Comparison of ENCODE assay signal across 24 cellular contexts in genomic region chr15:60737217-60737616, GRCh38.
A peak's percentile ranks its signal among the peaks of the same experiment; 100 is the strongest.
DNase-seq lines count a peak whose midpoint lies in the region; FAIRE-seq and TF ChIP-seq lines count a peak whose summit lies in the region.
"Had no signal": no experiment of that assay in that cellular context is flagged by ENCODE, and none has a peak within 500 bp of the region (broad histone marks: within the 10 kb centered on the region; RNA-seq: fewer than 3 reads in every experiment).

No MANE protein-coding gene starts in this region.

- no peaks in the 10 kb centered on the region for H3K4me1 ChIP-seq in OCI-LY3 (ENCODE audit: low read length)
- H3K4me1 ChIP-seq in H1 (replicated peaks in 1 of 4; ENCODE audit: control insufficient read depth in 3 of 4, insufficient read depth in 4 of 4, low read length in 3 of 4), result no peaks in the 10 kb centered on the region
- H3K4me1 ChIP-seq in mesendoderm (ENCODE audit: control insufficient read depth, low read depth, low read length), result no peaks in the 10 kb centered on the region
- H3K4me1 ChIP-seq in tibial nerve, result no peaks in the 10 kb centered on the region
- H3K4me1 ChIP-seq: BLaER1 treated with 17β-estradiol and CSF1 and Interleukin-3, amounts not matched to agents 10 nM and 100 nM; esophagus squamous epithelium; heart left ventricle had no signal

- TF ChIP-seq EP300 in H1 (IDR thresholded peaks at IDR 0.05; ENCODE audit: borderline replicate concordance in 1 of 2, low read depth in 2 of 2, low read length in 2 of 2), result no peak
- TF ChIP-seq EP300 in tibial nerve (IDR thresholded peaks at IDR 0.05), result no peak

- CTCF ChIA-PET in H1 (lab: Charles Lee; ENCODE audit: partially characterized antibody) (interaction anchor here (0.5 to 1.7 kb wide), 10 partner anchors 11 to 883 kb away, joined by 3 to 6 read pairs (median 4); no protein-coding TSS in a partner anchor), RWPE1 (lab: Yijun Ruan, JAX) (interaction anchor here (0.6 kb wide), 1 partner anchor 65 kb away, joined by 5 read pairs; no protein-coding TSS in a partner anchor)

- H3K18ac ChIP-seq in H1 (ENCODE audit: extremely low read depth, low read length) (no peak overlapping the region), mesendoderm (ENCODE audit: low read length) (no peak overlapping the region)

- H2BK15ac ChIP-seq in H1 (ENCODE audit: low read length) (0 out of 2 replicates have a peak overlapping the region, but pooled peaks have one; percentile 40), mesendoderm (replicated peaks; ENCODE audit: low read depth) (no peak overlapping the region)

- no peak overlapping the region for H3K14ac ChIP-seq in H1 (ENCODE audit: insufficient read length)

- no peaks in the 10 kb centered on the region for H3K27me3 ChIP-seq in H7 (ENCODE audit: control insufficient read depth, insufficient read depth, low read length)
- peaks cover 7% of the 10 kb centered on the region; the same call in 1 of the 2 replicates for H3K27me3 ChIP-seq in OCI-LY3 (ENCODE audit: low read depth, low read length)
- H3K27me3 ChIP-seq in H1 (replicated peaks in 1 of 4; ENCODE audit: control insufficient read depth in 3 of 4, extremely low read depth in 1 of 4, insufficient read depth in 3 of 4, low read length in 3 of 4), result no peaks in the 10 kb centered on the region
- H3K27me3 ChIP-seq in mesendoderm (ENCODE audit: insufficient read depth, low read length, poor library complexity), result no peaks in the 10 kb centered on the region
- no peaks in the 10 kb centered on the region for H3K27me3 ChIP-seq in tibial nerve
- H3K27me3 ChIP-seq: BLaER1 treated with 17β-estradiol and CSF1 and Interleukin-3, amounts not matched to agents 10 nM and 100 nM; esophagus squamous epithelium; heart left ventricle had no signal

- POLR2A ChIA-PET in H1 (lab: Charles Lee; ENCODE audit: partially characterized antibody) (no interaction called here), RWPE1 (lab: Yijun Ruan, JAX; ENCODE audit: low non-redundant PET) (no interaction called here)

- H3K56ac ChIP-seq in H1 (replicated peaks; ENCODE audit: insufficient read length, low read depth, low read length) (no peak overlapping the region), mesendoderm (ENCODE audit: low read length) (no peak overlapping the region)

- H4K5ac ChIP-seq in H1 (ENCODE audit: insufficient read length, low read depth, low read length), result no peak overlapping the region
- no peak overlapping the region for H4K5ac ChIP-seq in mesendoderm (ENCODE audit: low read length)

- H3K36me3 ChIP-seq in H7 (replicated peaks; ENCODE audit: control insufficient read depth, insufficient read depth, low read length), result no peaks in the 10 kb centered on the region
- peaks cover 6% of the 10 kb centered on the region for H3K36me3 ChIP-seq in OCI-LY3 (replicated peaks; ENCODE audit: low read depth, low read length)
- H3K36me3 ChIP-seq in H1 (ENCODE audit: control insufficient read depth in 2 of 4, insufficient read depth in 4 of 4, low read length in 3 of 4), result no peaks in the 10 kb centered on the region; a peak in 1 of 8 replicates
- H3K36me3 ChIP-seq in mesendoderm (ENCODE audit: control insufficient read depth, insufficient read depth, low read length), result no peaks in the 10 kb centered on the region
- H3K36me3 ChIP-seq in tibial nerve, result peaks cover 0 to 9% (median 0%) of the 10 kb centered on the region in 3 donors
- H3K36me3 ChIP-seq: BLaER1 treated with 17β-estradiol and CSF1 and Interleukin-3, amounts not matched to agents 10 nM and 100 nM; esophagus squamous epithelium; heart left ventricle had no signal

- H3K4me2 ChIP-seq in OCI-LY3 (ENCODE audit: low read length) (no peak overlapping the region), H1 (ENCODE audit: insufficient read depth in 1 of 2, low read depth in 2 of 2, low read length in 2 of 2) (no peak overlapping the region), mesendoderm (ENCODE audit: low read length) (no peak overlapping the region)
- H3K4me2 ChIP-seq: BLaER1 treated with 17β-estradiol and CSF1 and Interleukin-3, amounts not matched to agents 10 nM and 100 nM; KMS-11 had no signal

- FAIRE-seq in H1 (lab: Jason Lieb, UNC), result no peak
- FAIRE-seq: endometrium had no signal

- no peaks in the 10 kb centered on the region for H3K23me2 ChIP-seq in H1 (ENCODE audit: low read depth, low read length)

- H4K20me1 ChIP-seq in OCI-LY3 (ENCODE audit: insufficient read depth, low read length) (no peaks in the 10 kb centered on the region), H1 (replicated peaks in 1 of 2; ENCODE audit: control insufficient read depth in 1 of 2, insufficient read depth in 2 of 2, low read length in 2 of 2) (no peaks in the 10 kb centered on the region)
- H4K20me1 ChIP-seq: BLaER1 treated with 17β-estradiol and CSF1 and Interleukin-3, amounts not matched to agents 10 nM and 100 nM had no signal

- no peak overlapping the region for H4K91ac ChIP-seq in H1 (replicated peaks; ENCODE audit: insufficient read length, low read length)

- H3K79me2 ChIP-seq in OCI-LY3 (ENCODE audit: low read length) (no peaks in the 10 kb centered on the region), H1 (ENCODE audit: control insufficient read depth in 1 of 2, insufficient read depth in 2 of 2, low read length in 2 of 2) (no peaks in the 10 kb centered on the region), mesendoderm (ENCODE audit: control insufficient read depth, insufficient read depth, low read length) (no peaks in the 10 kb centered on the region)

- H3K9me3 ChIP-seq in OCI-LY3 (ENCODE audit: insufficient read depth, low read length), result peaks cover 12% of the 10 kb centered on the region; the same call in 1 of the 2 replicates
- H3K9me3 ChIP-seq in H1 (ENCODE audit: insufficient read depth in 2 of 2, low read depth in 1 of 2, low read length in 1 of 2), result peaks cover 6 to 15% of the 10 kb centered on the region in 2 experiments; a peak in 3 of 4 replicates
- H3K9me3 ChIP-seq in tibial nerve, result peaks cover 0 to 27% (median 0%) of the 10 kb centered on the region in 4 donors

- no peak overlapping the region for H2AFZ ChIP-seq in OCI-LY3 (ENCODE audit: low read depth, low read length)
- H2AFZ ChIP-seq in H1 (ENCODE audit: low read length), result no peak overlapping the region

- H3K9ac ChIP-seq in OCI-LY3 (ENCODE audit: low read length), result no peak overlapping the region
- no peak overlapping the region for H3K9ac ChIP-seq in H1 (replicated peaks in 1 of 4; ENCODE audit: extremely low read depth in 1 of 4, low read depth in 3 of 4, low read length in 3 of 4)
- no peak overlapping the region for H3K9ac ChIP-seq in mesendoderm (ENCODE audit: low read length)
- H3K9ac ChIP-seq: BLaER1 treated with 17β-estradiol and CSF1 and Interleukin-3, amounts not matched to agents 10 nM and 100 nM; KMS-11 had no signal

- H3K79me1 ChIP-seq in H1 (ENCODE audit: low read depth, low read length) (no peaks in the 10 kb centered on the region), mesendoderm (ENCODE audit: low read length) (no peaks in the 10 kb centered on the region)

- H3K27ac ChIP-seq in OCI-LY3 (ENCODE audit: low read length), result no peak overlapping the region
- H3K27ac ChIP-seq in H1 (ENCODE audit: low read depth, low read length), result no peak overlapping the region
- no peak overlapping the region for H3K27ac ChIP-seq in mesendoderm (ENCODE audit: low read depth, low read length)
- H3K27ac ChIP-seq in tibial nerve, result no peak overlapping the region
- H3K27ac ChIP-seq in RWPE1, result no peak overlapping the region
- H3K27ac ChIP-seq: BLaER1 treated with 17β-estradiol and CSF1 and Interleukin-3, amounts not matched to agents 10 nM and 100 nM; esophagus squamous epithelium; heart left ventricle; KMS-11 had no signal

- H2BK5ac ChIP-seq in H1 (ENCODE audit: low read depth, low read length) (no peak overlapping the region), mesendoderm (ENCODE audit: low read length) (no peak overlapping the region)

- TF ChIP-seq POLR2A in H1 (IDR thresholded peaks at IDR 0.05; ENCODE audit: control extremely low read depth in 1 of 2, low read depth in 2 of 2, low read length in 2 of 2) (no peak), tibial nerve (IDR thresholded peaks at IDR 0.05) (no peak)

- H3K4me3 ChIP-seq in H7 (ENCODE audit: insufficient read depth, low read depth, low read length) (no peak overlapping the region), OCI-LY3 (ENCODE audit: low read length) (no peak overlapping the region), H1 (ENCODE audit: extremely low read depth in 1 of 4, insufficient read depth in 2 of 4, low read depth in 3 of 4, low read length in 4 of 4) (no peak overlapping the region), mesendoderm (ENCODE audit: low read length) (no peak overlapping the region), tibial nerve (no peak overlapping the region)
- H3K4me3 ChIP-seq: BLaER1 treated with 17β-estradiol and CSF1 and Interleukin-3, amounts not matched to agents 10 nM and 100 nM; esophagus squamous epithelium; heart left ventricle had no signal

- no peak overlapping the region for H3K4ac ChIP-seq in H1 (replicated peaks; ENCODE audit: insufficient read length, low read depth, low read length)
- H3K4ac ChIP-seq in mesendoderm (ENCODE audit: low read depth, low read length), result no peak overlapping the region

- no peak overlapping the region for H4K8ac ChIP-seq in H1 (ENCODE audit: extremely low read depth, insufficient read depth, low read length)
- H4K8ac ChIP-seq in mesendoderm (ENCODE audit: low read depth, low read length), result no peak overlapping the region

- TF ChIP-seq CTCF in OCI-LY3 (IDR thresholded peaks at IDR 0.05; ENCODE audit: low read depth, low read length), result 0 out of 2 replicates have a peak, but pooled peaks have one; percentile 11
- TF ChIP-seq CTCF in H1 (IDR thresholded peaks at IDR 0.05; ENCODE audit: control extremely low read depth in 1 of 3, insufficient read depth in 1 of 3, low read depth in 1 of 3, low read length in 3 of 3), result peak in 2 of 3 experiments; percentile 39 to 63; a peak in 3 of 4 replicates
- no peak for TF ChIP-seq CTCF in tibial nerve (IDR thresholded peaks at IDR 0.05)
- no peak for TF ChIP-seq CTCF in RWPE1 (conservative IDR thresholded peaks at IDR 0.05; ENCODE audit: low read depth)

- no peak overlapping the region for H2BK120ac ChIP-seq in H1 (replicated peaks; ENCODE audit: low read depth, low read length)
- H2BK120ac ChIP-seq in mesendoderm (ENCODE audit: low read depth, low read length), result no peak overlapping the region

- H2BK20ac ChIP-seq in H1 (ENCODE audit: low read length), result no peak overlapping the region

- no peak overlapping the region for H2BK12ac ChIP-seq in H1 (ENCODE audit: low read depth, low read length)

- DNase-seq in H7 (peak; percentile 19), H1 (ENCODE audit: low read depth in 1 of 2, low spot score in 2 of 2) (no peak), mesendoderm (peak; percentile 33), NCI-H2029 treated with DMSO at 0.1 percent for 48 hours (lab: John Stamatoyannopoulos, UW) (no peak), tibial nerve (ENCODE audit: low spot score in 2 of 2) (no peak), RWPE1 (ENCODE audit: low spot score) (no peak)
- DNase-seq: activated CD4-positive, alpha-beta memory T cell treated with anti-CD3 and anti-CD28 coated beads, Interleukin-2, amount 10 ng/mL, durations not matched to agents 7 days and 5 days; activated CD4-positive, alpha-beta T cell treated with anti-CD3 and anti-CD28 coated beads for 1 hour; activated CD8-positive, alpha-beta memory T cell treated with anti-CD3 and anti-CD28 coated beads, Interleukin-2, amount 50 U/mL, for 4 hours; activated naive CD4-positive, alpha-beta T cell treated with anti-CD3 and anti-CD28 coated beads for 36 hours; central memory CD4-positive, alpha-beta T cell; DMS153; esophagus squamous epithelium; foreskin melanocyte; heart left ventricle; mammary epithelial cell; NCI-H146; NCI-H446 treated with DMSO at 0.1 percent for 48 hours; stimulated activated CD4-positive, alpha-beta T cell treated with anti-CD3 and anti-CD28 coated beads, Interleukin-15, amount 100 ng/mL, for 24 hours; trophoblast cell had no signal

- H2AK5ac ChIP-seq in H1 (ENCODE audit: low read depth, low read length) (no peak overlapping the region), mesendoderm (ENCODE audit: low read length) (no peak overlapping the region)

- WGBS in H1 (ENCODE audit: extremely low coverage in 1 of 2, insufficient coverage in 1 of 2, insufficient read length in 1 of 2, insufficient replicate concordance in 2 of 2, low coverage in 1 of 2, low lambda C conversion rate in 2 of 2, missing lambda C conversion rate in 1 of 2), 2 experiments, result 92% methylated on average over 4 of the region's 4 CpGs; no CpG with 5 or more reads in 1 of the 2 experiments
- WGBS in mesendoderm (ENCODE audit: extremely low coverage, insufficient coverage, low lambda C conversion rate), result no CpG with 5 or more reads among the region's 4 CpGs
- 90 to 93% methylated on average over 4 of the region's 4 CpGs for WGBS in tibial nerve, 2 donors

- TF ChIP-seq RAD21 in H1 (IDR thresholded peaks at IDR 0.05 in 1 of 2, conservative IDR thresholded peaks at IDR 0.05 in 1 of 2; ENCODE audit: low read depth in 2 of 2, low read length in 2 of 2), result peak in 1 of 2 experiments; percentile 49; a peak in 2 of 4 replicates

- H3K23ac ChIP-seq in H1 (ENCODE audit: insufficient read length), result no peak overlapping the region
- H3K23ac ChIP-seq in mesendoderm (ENCODE audit: low read length), result no peak overlapping the region

Comparison
In these comparisons a context has a peak if more than half of its experiments do, and no peak if none do; other contexts are left out.
1. DNase-seq: peak in H7 (single experiment) and mesendoderm (single experiment); none in H1 (0 of 2), NCI-H2029 treated with DMSO at 0.1 percent for 48 hours (single experiment), tibial nerve (0 of 2) and RWPE1 (single experiment).
2. CTCF ChIP-seq: peak in OCI-LY3 (single experiment) and H1 (2 of 3); none in tibial nerve (0 of 5) and RWPE1 (single experiment).